In the genomic region with DNA sequence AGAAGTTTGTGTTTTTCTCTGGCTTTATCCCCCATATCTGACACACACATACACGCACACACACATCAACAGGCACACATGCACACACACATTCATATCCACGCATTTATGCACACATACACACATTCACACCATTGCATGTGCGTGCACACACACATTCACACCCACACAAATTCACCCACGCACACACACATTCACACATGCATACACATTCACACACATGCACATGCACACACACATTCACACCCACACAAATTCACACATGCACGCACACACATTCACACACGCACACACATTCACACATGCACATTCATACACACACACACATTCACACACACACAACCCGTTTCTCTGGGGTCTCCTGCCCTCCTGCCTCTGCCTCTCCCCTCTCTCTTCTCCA, we compare ENCODE assay signal across 16 cellular contexts.
DNase-seq lines count a peak whose midpoint lies in the region; ATAC-seq, FAIRE-seq and TF ChIP-seq lines count a peak whose summit lies in the region.
"Had no signal": no experiment of that assay in that cellular context is flagged by ENCODE, and none has a peak within 500 bp of the region (broad histone marks: within the 10 kb centered on the region; RNA-seq: fewer than 3 reads in every experiment).

No MANE protein-coding gene starts in this region.

- no peak overlapping the region for H3K18ac ChIP-seq in H1 (ENCODE audit: extremely low read depth, low read length)
- H3K18ac ChIP-seq in neuronal stem cell (ENCODE audit: low read length): no peak overlapping the region

- H3K27me3 ChIP-seq in astrocyte (ENCODE audit: insufficient read depth, low read length): no peaks in the 10 kb centered on the region
- H3K27me3 ChIP-seq in H1 (replicated peaks in 1 of 4; ENCODE audit: control insufficient read depth in 3 of 4, extremely low read depth in 1 of 4, insufficient read depth in 3 of 4, low read length in 3 of 4): no peaks in the 10 kb centered on the region
- H3K27me3 ChIP-seq in neuronal stem cell (ENCODE audit: control insufficient read depth in 3 of 3, insufficient read depth in 3 of 3, low read depth in 1 of 3, low read length in 3 of 3): peaks cover 0 to 2% (median 0%) of the 10 kb centered on the region in 3 experiments
- H3K27me3 ChIP-seq in ovary: no peaks in the 10 kb centered on the region

- H4K8ac ChIP-seq in H1 (ENCODE audit: extremely low read depth, insufficient read depth, low read length): no peak overlapping the region
- H4K8ac ChIP-seq in neuronal stem cell (ENCODE audit: low read depth, low read length): no peak overlapping the region

- H3K27ac Mint-ChIP-seq in astrocyte (ENCODE audit: unreplicated experiment): no peak overlapping the region
- H3K27ac Mint-ChIP-seq in activated naive CD4-positive, alpha-beta T cell treated with anti-CD3 and anti-CD28 coated beads, Interleukin-2, amount 50 U/mL, for 72 hours: no peak overlapping the region
- H3K27ac Mint-ChIP-seq: CD4-positive, alpha-beta memory T cell; GM23338 had no signal

- no peak overlapping the region for H4K5ac ChIP-seq in H1 (ENCODE audit: insufficient read length, low read depth, low read length)

- TF ChIP-seq RAD21 in H1 (IDR thresholded peaks at IDR 0.05 in 1 of 2, conservative IDR thresholded peaks at IDR 0.05 in 1 of 2; ENCODE audit: low read depth in 2 of 2, low read length in 2 of 2): no peak

- intact Hi-C loops in ovary (cut with DNase I): no loop called here

- H3K4me3 ChIP-seq in HEK293 (ENCODE audit: low read depth, low read length): no peak overlapping the region
- H3K4me3 ChIP-seq in astrocyte (ENCODE audit: insufficient read depth, low read depth, low read length): no peak overlapping the region
- no peak overlapping the region for H3K4me3 ChIP-seq in H1 (ENCODE audit: extremely low read depth in 1 of 4, insufficient read depth in 2 of 4, low read depth in 3 of 4, low read length in 4 of 4)
- H3K4me3 ChIP-seq in neuronal stem cell (ENCODE audit: low read length in 2 of 2): no peak overlapping the region
- H3K4me3 ChIP-seq in ovary: no peak overlapping the region
- H3K4me3 ChIP-seq: GM23338 had no signal

- H4K20me1 ChIP-seq in astrocyte (ENCODE audit: insufficient read depth, low read length) (no peaks in the 10 kb centered on the region), H1 (replicated peaks in 1 of 2; ENCODE audit: control insufficient read depth in 1 of 2, insufficient read depth in 2 of 2, low read length in 2 of 2) (peaks cover 0 to 4% of the 10 kb centered on the region in 2 experiments)

- no peak overlapping the region for H3K56ac ChIP-seq in H1 (replicated peaks; ENCODE audit: insufficient read length, low read depth, low read length)

- TF ChIP-seq CTCF in HEK293 (tag by site-specific recombination; IDR thresholded peaks at IDR 0.05) (no peak), astrocyte (IDR thresholded peaks at IDR 0.05; ENCODE audit: insufficient read depth, low read depth, low read length) (no peak), H1 (IDR thresholded peaks at IDR 0.05; ENCODE audit: control extremely low read depth in 1 of 3, insufficient read depth in 1 of 3, low read depth in 1 of 3, low read length in 3 of 3) (no peak), ovary (IDR thresholded peaks at IDR 0.05) (no peak)

- peaks cover 3% of the 10 kb centered on the region; the same call in 1 of the 2 replicates for H3K23me2 ChIP-seq in H1 (ENCODE audit: low read depth, low read length)

- peak overlapping the region; percentile 18 for H2AFZ ChIP-seq in astrocyte (ENCODE audit: low read depth, low read length)
- no peak overlapping the region for H2AFZ ChIP-seq in H1 (ENCODE audit: low read length)
- no peak overlapping the region for H2AFZ ChIP-seq in neuronal stem cell (ENCODE audit: low read length)
- H2AFZ ChIP-seq: GM23338 had no signal

- H2BK120ac ChIP-seq in H1 (replicated peaks; ENCODE audit: low read depth, low read length) (no peak overlapping the region), neuronal stem cell (ENCODE audit: low read depth, low read length) (no peak overlapping the region)

- no peaks in the 10 kb centered on the region for H3K36me3 ChIP-seq in HEK293 (ENCODE audit: control insufficient read depth in 2 of 2, insufficient read depth in 1 of 2, low read length in 2 of 2)
- H3K36me3 ChIP-seq in astrocyte (ENCODE audit: insufficient read depth, low read length): no peaks in the 10 kb centered on the region
- no peaks in the 10 kb centered on the region for H3K36me3 ChIP-seq in H1 (ENCODE audit: control insufficient read depth in 2 of 4, insufficient read depth in 4 of 4, low read length in 3 of 4)
- H3K36me3 ChIP-seq in neuronal stem cell (replicated peaks in 1 of 2; ENCODE audit: control insufficient read depth in 2 of 2, insufficient read depth in 2 of 2, low read length in 2 of 2): no peaks in the 10 kb centered on the region
- H3K36me3 ChIP-seq in ovary: no peaks in the 10 kb centered on the region

- POLR2A ChIA-PET in HEK293 (lab: Yijun Ruan, JAX): no interaction called here
- POLR2A ChIA-PET in H1 (lab: Charles Lee; ENCODE audit: partially characterized antibody): no interaction called here

- peaks cover 9% of the 10 kb centered on the region for H3K4me1 Mint-ChIP-seq in astrocyte (ENCODE audit: low read depth, unreplicated experiment)
- H3K4me1 Mint-ChIP-seq: GM23338 had no signal

- H3K4ac ChIP-seq in H1 (replicated peaks; ENCODE audit: insufficient read length, low read depth, low read length) (no peak overlapping the region), neuronal stem cell (ENCODE audit: low read length) (no peak overlapping the region)

- H2BK12ac ChIP-seq in H1 (ENCODE audit: low read depth, low read length) (peak overlapping the region; percentile 53; the same call in 1 of the 2 replicates), neuronal stem cell (ENCODE audit: low read length) (no peak overlapping the region)

- H2AK5ac ChIP-seq in H1 (ENCODE audit: low read depth, low read length): peak overlapping the region; percentile 33; the same call in 1 of the 2 replicates
- H2AK5ac ChIP-seq in neuronal stem cell (ENCODE audit: low read depth, low read length): peak overlapping the region; percentile 30

- H3K79me1 ChIP-seq in H1 (ENCODE audit: low read depth, low read length) (no peaks in the 10 kb centered on the region), neuronal stem cell (ENCODE audit: low read depth, low read length) (no peaks in the 10 kb centered on the region)

- peaks cover 9% of the 10 kb centered on the region for H3K9me3 Mint-ChIP-seq in astrocyte (ENCODE audit: unreplicated experiment)
- peaks cover 0 to 5% of the 10 kb centered on the region in 2 donors for H3K9me3 Mint-ChIP-seq in activated naive CD4-positive, alpha-beta T cell treated with anti-CD3 and anti-CD28 coated beads, Interleukin-2, amount 50 U/mL, for 72 hours
- H3K9me3 Mint-ChIP-seq: GM23338 had no signal

- peak overlapping the region; percentile 89 for H4K91ac ChIP-seq in H1 (replicated peaks; ENCODE audit: insufficient read length, low read length)
- H4K91ac ChIP-seq in neuronal stem cell (ENCODE audit: low read depth, low read length, poor library complexity): peak overlapping the region; percentile 82

- H3K4me2 ChIP-seq in astrocyte (ENCODE audit: low read length): no peak overlapping the region
- H3K4me2 ChIP-seq in H1 (ENCODE audit: insufficient read depth in 1 of 2, low read depth in 2 of 2, low read length in 2 of 2): no peak overlapping the region
- H3K4me2 ChIP-seq in neuronal stem cell (ENCODE audit: insufficient read depth, low read length, poor library complexity, severe bottlenecking): no peak overlapping the region
- H3K4me2 ChIP-seq: GM23338 had no signal

- 99% methylated on average over 7 of the region's 7 CpGs; no CpG with 5 or more reads in 1 of the 2 experiments for WGBS in H1 (ENCODE audit: extremely low coverage in 1 of 2, insufficient coverage in 1 of 2, insufficient read length in 1 of 2, insufficient replicate concordance in 2 of 2, low coverage in 1 of 2, low lambda C conversion rate in 2 of 2, missing lambda C conversion rate in 1 of 2), 2 experiments
- no CpG with 5 or more reads among the region's 7 CpGs for WGBS in neuronal stem cell (ENCODE audit: extremely low coverage in 2 of 2, insufficient read length in 2 of 2, insufficient replicate concordance in 1 of 2), 2 donors
- 93 to 94% (median 94%) methylated on average over 7 of the region's 7 CpGs for WGBS in ovary, 3 donors

- H2BK5ac ChIP-seq in H1 (ENCODE audit: low read depth, low read length): no peak overlapping the region
- H2BK5ac ChIP-seq in neuronal stem cell (ENCODE audit: low read length): no peak overlapping the region

- no peak overlapping the region for H3K4me3 Mint-ChIP-seq in astrocyte (ENCODE audit: unreplicated experiment)
- H3K4me3 Mint-ChIP-seq: CD4-positive, alpha-beta memory T cell; GM23338 had no signal

- H3K27ac ChIP-seq in HEK293 (ENCODE audit: extremely low read depth, low read depth, low read length): no peak overlapping the region
- no peak overlapping the region for H3K27ac ChIP-seq in astrocyte (ENCODE audit: low read depth, low read length)
- H3K27ac ChIP-seq in H1 (ENCODE audit: low read depth, low read length): no peak overlapping the region
- no peak overlapping the region for H3K27ac ChIP-seq in neuronal stem cell (replicated peaks; ENCODE audit: low read length)
- H3K27ac ChIP-seq in ovary: no peak overlapping the region

- DNase-seq in astrocyte (ENCODE audit: low read depth) (no peak), H1 (ENCODE audit: low read depth in 1 of 2, low spot score in 2 of 2) (no peak), neuronal stem cell (ENCODE audit: low spot score) (no peak), ovary (no peak)
- no peak for DNase-seq in activated naive CD4-positive, alpha-beta T cell treated with anti-CD3 and anti-CD28 coated beads, Interleukin-2, amount 50 U/mL, for 72 hours (ENCODE audit: low spot score in 2 of 2)
- DNase-seq: C1 segment of cervical spinal cord; Caco-2; CD4-positive, alpha-beta memory T cell; DMS153; DND-41; HCEC 1CT had no signal

- FAIRE-seq in astrocyte (lab: Jason Lieb, UNC) (no peak), H1 (lab: Jason Lieb, UNC) (no peak)
- FAIRE-seq: G401.6 had no signal

- H2BK20ac ChIP-seq in H1 (ENCODE audit: low read length): no peak overlapping the region

- no peak overlapping the region for H3K9ac ChIP-seq in astrocyte (ENCODE audit: low read length)
- no peak overlapping the region for H3K9ac ChIP-seq in H1 (replicated peaks in 1 of 4; ENCODE audit: extremely low read depth in 1 of 4, low read depth in 3 of 4, low read length in 3 of 4)
- no peak overlapping the region for H3K9ac ChIP-seq in neuronal stem cell (ENCODE audit: low read depth, low read length, poor library complexity)

- TF ChIP-seq EP300 in H1 (IDR thresholded peaks at IDR 0.05; ENCODE audit: borderline replicate concordance in 1 of 2, low read depth in 2 of 2, low read length in 2 of 2): no peak
- TF ChIP-seq EP300 in ovary (IDR thresholded peaks at IDR 0.05): no peak

- no peak overlapping the region for H3K23ac ChIP-seq in H1 (ENCODE audit: insufficient read length)
- H3K23ac ChIP-seq in neuronal stem cell (ENCODE audit: low read depth, low read length, poor library complexity): no peak overlapping the region

- H2BK15ac ChIP-seq in H1 (ENCODE audit: low read length) (no peak overlapping the region), neuronal stem cell (ENCODE audit: low read length) (no peak overlapping the region)

- ATAC-seq in GM19455 (IDR thresholded peaks at IDR 0.05; ENCODE audit: unreplicated experiment): no peak
- no peak for ATAC-seq in GM21717 (IDR thresholded peaks at IDR 0.05; ENCODE audit: unreplicated experiment)
- no peak for ATAC-seq in activated naive CD4-positive, alpha-beta T cell treated with anti-CD3 and anti-CD28 coated beads, Interleukin-2, amount 50 U/mL, for 72 hours
- ATAC-seq: GM23338 had no signal

- H3K79me2 ChIP-seq in astrocyte (ENCODE audit: insufficient read depth, low read length): no peaks in the 10 kb centered on the region
- no peaks in the 10 kb centered on the region for H3K79me2 ChIP-seq in H1 (ENCODE audit: control insufficient read depth in 1 of 2, insufficient read depth in 2 of 2, low read length in 2 of 2)

- H3K4me1 ChIP-seq in HEK293 (ENCODE audit: control insufficient read depth, insufficient read depth, low read length) (no peaks in the 10 kb centered on the region), astrocyte (ENCODE audit: insufficient read depth, low read length) (peaks cover 5% of the 10 kb centered on the region), H1 (replicated peaks in 1 of 4; ENCODE audit: control insufficient read depth in 3 of 4, insufficient read depth in 4 of 4, low read length in 3 of 4) (no peaks in the 10 kb centered on the region), neuronal stem cell (ENCODE audit: control insufficient read depth in 2 of 2, insufficient read depth in 1 of 2, low read depth in 1 of 2, low read length in 2 of 2) (peaks cover 0 to 2% of the 10 kb centered on the region in 2 donors), ovary (ENCODE audit: insufficient read depth) (no peaks in the 10 kb centered on the region)
- H3K4me1 ChIP-seq: Caco-2 had no signal

- H3K36me3 Mint-ChIP-seq in astrocyte (ENCODE audit: low read depth, unreplicated experiment): no peaks in the 10 kb centered on the region
- peaks cover 0 to 4% of the 10 kb centered on the region in 2 donors for H3K36me3 Mint-ChIP-seq in activated naive CD4-positive, alpha-beta T cell treated with anti-CD3 and anti-CD28 coated beads, Interleukin-2, amount 50 U/mL, for 72 hours
- H3K36me3 Mint-ChIP-seq: CD4-positive, alpha-beta memory T cell had no signal

- H3K9me3 ChIP-seq in HEK293 (ENCODE audit: control insufficient read depth, insufficient read depth, low read depth, low read length) (no peaks in the 10 kb centered on the region), astrocyte (ENCODE audit: insufficient read depth, low read depth, low read length) (no peaks in the 10 kb centered on the region), H1 (ENCODE audit: insufficient read depth in 2 of 2, low read depth in 1 of 2, low read length in 1 of 2) (no peaks in the 10 kb centered on the region), neuronal stem cell (replicated peaks in 1 of 2; ENCODE audit: control insufficient read depth in 2 of 2, insufficient read depth in 1 of 2, low read depth in 1 of 2, low read length in 2 of 2) (no peaks in the 10 kb centered on the region), ovary (no peaks in the 10 kb centered on the region)
- H3K9me3 ChIP-seq: Caco-2 had no signal

- H3K14ac ChIP-seq in H1 (ENCODE audit: insufficient read length) (no peak overlapping the region), neuronal stem cell (ENCODE audit: low read length) (no peak overlapping the region)

- peaks cover 17% of the 10 kb centered on the region for H3K27me3 Mint-ChIP-seq in astrocyte (ENCODE audit: low read depth, unreplicated experiment)
- H3K27me3 Mint-ChIP-seq: CD4-positive, alpha-beta memory T cell had no signal

- TF ChIP-seq POLR2A in H1 (IDR thresholded peaks at IDR 0.05; ENCODE audit: control extremely low read depth in 1 of 2, low read depth in 2 of 2, low read length in 2 of 2) (no peak), ovary (IDR thresholded peaks at IDR 0.05) (no peak)

- CTCF ChIA-PET in HEK293 (lab: Yijun Ruan, JAX) (no interaction called here), H1 (lab: Charles Lee; ENCODE audit: partially characterized antibody) (no interaction called here)
